ENCODE assay signal across 1 cellular context in genomic region chr12:95663525-95663924, GRCh38.
TF ChIP-seq lines count a peak whose summit lies in the region.

No MANE protein-coding gene starts in this region.

TF ChIP-seq in HepG2, 621 proteins besides CTCF, POLR2A, EP300 and RAD21 (continued from another document):
- TF ChIP-seq, protein P1, sequence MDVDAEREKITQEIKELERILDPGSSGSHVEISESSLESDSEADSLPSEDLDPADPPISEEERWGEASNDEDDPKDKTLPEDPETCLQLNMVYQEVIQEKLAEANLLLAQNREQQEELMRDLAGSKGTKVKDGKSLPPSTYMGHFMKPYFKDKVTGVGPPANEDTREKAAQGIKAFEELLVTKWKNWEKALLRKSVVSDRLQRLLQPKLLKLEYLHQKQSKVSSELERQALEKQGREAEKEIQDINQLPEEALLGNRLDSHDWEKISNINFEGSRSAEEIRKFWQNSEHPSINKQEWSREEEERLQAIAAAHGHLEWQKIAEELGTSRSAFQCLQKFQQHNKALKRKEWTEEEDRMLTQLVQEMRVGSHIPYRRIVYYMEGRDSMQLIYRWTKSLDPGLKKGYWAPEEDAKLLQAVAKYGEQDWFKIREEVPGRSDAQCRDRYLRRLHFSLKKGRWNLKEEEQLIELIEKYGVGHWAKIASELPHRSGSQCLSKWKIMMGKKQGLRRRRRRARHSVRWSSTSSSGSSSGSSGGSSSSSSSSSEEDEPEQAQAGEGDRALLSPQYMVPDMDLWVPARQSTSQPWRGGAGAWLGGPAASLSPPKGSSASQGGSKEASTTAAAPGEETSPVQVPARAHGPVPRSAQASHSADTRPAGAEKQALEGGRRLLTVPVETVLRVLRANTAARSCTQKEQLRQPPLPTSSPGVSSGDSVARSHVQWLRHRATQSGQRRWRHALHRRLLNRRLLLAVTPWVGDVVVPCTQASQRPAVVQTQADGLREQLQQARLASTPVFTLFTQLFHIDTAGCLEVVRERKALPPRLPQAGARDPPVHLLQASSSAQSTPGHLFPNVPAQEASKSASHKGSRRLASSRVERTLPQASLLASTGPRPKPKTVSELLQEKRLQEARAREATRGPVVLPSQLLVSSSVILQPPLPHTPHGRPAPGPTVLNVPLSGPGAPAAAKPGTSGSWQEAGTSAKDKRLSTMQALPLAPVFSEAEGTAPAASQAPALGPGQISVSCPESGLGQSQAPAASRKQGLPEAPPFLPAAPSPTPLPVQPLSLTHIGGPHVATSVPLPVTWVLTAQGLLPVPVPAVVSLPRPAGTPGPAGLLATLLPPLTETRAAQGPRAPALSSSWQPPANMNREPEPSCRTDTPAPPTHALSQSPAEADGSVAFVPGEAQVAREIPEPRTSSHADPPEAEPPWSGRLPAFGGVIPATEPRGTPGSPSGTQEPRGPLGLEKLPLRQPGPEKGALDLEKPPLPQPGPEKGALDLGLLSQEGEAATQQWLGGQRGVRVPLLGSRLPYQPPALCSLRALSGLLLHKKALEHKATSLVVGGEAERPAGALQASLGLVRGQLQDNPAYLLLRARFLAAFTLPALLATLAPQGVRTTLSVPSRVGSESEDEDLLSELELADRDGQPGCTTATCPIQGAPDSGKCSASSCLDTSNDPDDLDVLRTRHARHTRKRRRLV (CRISPR knock-in tag; IDR thresholded peaks at IDR 0.05): no peak
- TF ChIP-seq CBFB (CRISPR knock-in tag; IDR thresholded peaks at IDR 0.05): no peak
- TF ChIP-seq NCOA2 (CRISPR knock-in tag; IDR thresholded peaks at IDR 0.05): 0 out of 2 replicates have a peak, but pooled peaks have one; percentile 19
- no peak for TF ChIP-seq ZNF484 (CRISPR knock-in tag; IDR thresholded peaks at IDR 0.05; ENCODE audit: borderline replicate concordance, low read depth)
- no peak for TF ChIP-seq TCF7 (IDR thresholded peaks at IDR 0.05; ENCODE audit: low read depth)
- no peak for TF ChIP-seq SOX13 (IDR thresholded peaks at IDR 0.05)
- peak in 1 of 2 experiments; percentile 44; a peak in 1 of 4 replicates for TF ChIP-seq SOX13 (CRISPR knock-in tag; conservative IDR thresholded peaks at IDR 0.05 in 1 of 2, IDR thresholded peaks at IDR 0.05 in 1 of 2)
- TF ChIP-seq ZNF3 (CRISPR knock-in tag; IDR thresholded peaks at IDR 0.05): no peak
- TF ChIP-seq ZNF260 (CRISPR knock-in tag; IDR thresholded peaks at IDR 0.05; ENCODE audit: borderline replicate concordance, low read depth): no peak
- TF ChIP-seq ZNF550 (CRISPR knock-in tag; IDR thresholded peaks at IDR 0.05; ENCODE audit: borderline replicate concordance): no peak
- TF ChIP-seq GRHL1 (CRISPR knock-in tag; conservative IDR thresholded peaks at IDR 0.05): no peak
- no peak for TF ChIP-seq ADNP (CRISPR knock-in tag; IDR thresholded peaks at IDR 0.05)
